9 cellular contexts compared by ENCODE assay signal in the genomic region with DNA sequence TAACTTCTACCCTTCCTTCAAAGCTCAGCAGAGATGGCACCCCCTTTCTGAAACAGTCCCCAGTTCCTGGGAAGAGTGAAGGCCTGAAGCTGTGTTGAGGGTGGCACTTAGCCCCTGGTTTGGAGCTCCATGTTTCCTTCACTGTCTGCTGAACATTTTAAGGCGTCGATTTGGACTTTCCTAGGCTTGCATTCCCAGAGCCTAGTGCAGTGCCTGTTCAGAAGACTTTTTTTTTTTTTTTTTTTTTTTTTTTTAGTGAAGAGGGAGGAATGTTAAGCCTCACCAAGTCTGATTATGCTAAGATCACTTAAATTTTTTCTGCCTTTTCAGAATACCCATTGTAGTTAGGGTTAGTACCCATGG.
DNase-seq lines count a peak whose midpoint lies in the region; ATAC-seq and TF ChIP-seq lines count a peak whose summit lies in the region.
"Had no signal": no experiment of that assay in that cellular context is flagged by ENCODE, and none has a peak within 500 bp of the region (broad histone marks: within the 10 kb centered on the region; RNA-seq: fewer than 3 reads in every experiment).

No MANE protein-coding gene starts in this region.

- peak overlapping the region in 1 of 2 experiments; percentile 21; a peak in 2 of 4 replicates for H3K4me3 ChIP-seq in HCT116 (replicated peaks in 1 of 2; ENCODE audit: low read depth in 1 of 2, low read length in 2 of 2)
- H3K4me3 ChIP-seq in heart left ventricle: no peak overlapping the region

- RAD21 ChIA-PET in HCT116 (lab: Charles Lee; ENCODE audit: low non-redundant PET in 1 of 2, low total read pairs in 2 of 2, uncharacterized antibody in 2 of 2, unreplicated experiment in 2 of 2): no interaction called here

- no peaks in the 10 kb centered on the region for H3K36me3 ChIP-seq in HCT116 (ENCODE audit: control insufficient read depth in 1 of 2, insufficient read depth in 2 of 2, low read length in 2 of 2)
- no peaks in the 10 kb centered on the region for H3K36me3 ChIP-seq in heart left ventricle

- peak overlapping the region; percentile 21 for H3K9ac ChIP-seq in HCT116 (ENCODE audit: low read length)

- peaks cover 2 to 14% (median 3%) of the 10 kb centered on the region in 3 donors for H3K27me3 Mint-ChIP-seq in CD14-positive monocyte (ENCODE audit: low read depth in 3 of 3)
- no peaks in the 10 kb centered on the region for H3K27me3 Mint-ChIP-seq in activated T-helper 17 cell treated with anti-CD3 and anti-CD28 coated beads, Interleukin-2, amount 50 U/mL, for 72 hours
- no peaks in the 10 kb centered on the region for H3K27me3 Mint-ChIP-seq in memory B cell

- H3K27me3 ChIP-seq in HCT116 (ENCODE audit: insufficient read depth, low read length): no peaks in the 10 kb centered on the region
- no peaks in the 10 kb centered on the region for H3K27me3 ChIP-seq in heart left ventricle

- H3K9me3 ChIP-seq in HCT116 (ENCODE audit: control insufficient read depth in 1 of 2, insufficient read depth in 1 of 2, low read depth in 1 of 2, low read length in 2 of 2) (no peaks in the 10 kb centered on the region), heart left ventricle (no peaks in the 10 kb centered on the region)

- 92 to 95% (median 94%) methylated on average over 2 of the region's 2 CpGs for WGBS in heart left ventricle, 4 donors

- H3K36me3 Mint-ChIP-seq in CD14-positive monocyte: peaks cover 2 to 5% of the 10 kb centered on the region in 2 donors
- H3K36me3 Mint-ChIP-seq in activated T-helper 17 cell treated with anti-CD3 and anti-CD28 coated beads, Interleukin-2, amount 50 U/mL, for 72 hours (ENCODE audit: low read depth): peaks cover 48% of the 10 kb centered on the region
- H3K36me3 Mint-ChIP-seq in memory B cell: no peaks in the 10 kb centered on the region

- POLR2A ChIA-PET in HCT116 (lab: Charles Lee): interaction anchor here (1.2 kb wide), 1 partner anchor 24 kb away, joined by 4 read pairs; no protein-coding TSS in a partner anchor

- ATAC-seq in HCT116: peak; percentile 38
- ATAC-seq in activated T-helper 17 cell treated with anti-CD3 and anti-CD28 coated beads, Interleukin-2, amount 50 U/mL, for 72 hours (replicated peaks): peak; percentile 1
- ATAC-seq in memory B cell (ENCODE audit: low read depth): no peak
- ATAC-seq in heart left ventricle: no peak
- ATAC-seq in HG03135 (IDR thresholded peaks at IDR 0.05; ENCODE audit: unreplicated experiment): no peak

- no peaks in the 10 kb centered on the region for H3K79me2 ChIP-seq in HCT116 (ENCODE audit: insufficient read depth, low read length)

- H3K9me2 ChIP-seq in HCT116 (ENCODE audit: insufficient read depth): no peaks in the 10 kb centered on the region

- peak overlapping the region; percentile 70 for H3K4me2 ChIP-seq in HCT116 (ENCODE audit: low read length)

- H3K27ac ChIP-seq in HCT116 (ENCODE audit: low read depth, low read length): peak overlapping the region; percentile 23
- peak overlapping the region in 1 of 12 donors; percentile 86 for H3K27ac ChIP-seq in heart left ventricle

- TF ChIP-seq POLR2A in HCT116 (IDR thresholded peaks at IDR 0.05; ENCODE audit: borderline replicate concordance, extremely low read depth, insufficient read depth, insufficient read length) (no peak), heart left ventricle (IDR thresholded peaks at IDR 0.05) (no peak)

- TF ChIP-seq CTCF in CD14-positive monocyte (IDR thresholded peaks at IDR 0.05) (no peak), HCT116 (IDR thresholded peaks at IDR 0.05 in 2 of 3, conservative IDR thresholded peaks at IDR 0.05 in 1 of 3; ENCODE audit: borderline replicate concordance in 1 of 3, insufficient read depth in 1 of 3, low read depth in 2 of 3, low read length in 2 of 3) (no peak), heart left ventricle (IDR thresholded peaks at IDR 0.05) (no peak)

- TF ChIP-seq RAD21 in HCT116 (IDR thresholded peaks at IDR 0.05; ENCODE audit: low read depth): no peak

- CTCF ChIA-PET in HCT116 (lab: Charles Lee): interaction anchor here (1.0 to 1.2 kb wide), 2 partner anchors 97 to 102 kb away, joined by 3 to 4 read pairs; a partner anchor contains a TSS

- intact Hi-C loops in CD14-positive monocyte (cut with micrococcal nuclease) (loop anchor here (2.0 to 10.0 kb wide), 5 partner anchors 23 to 55 kb away; no protein-coding TSS in a partner anchor), HCT116 (cut with micrococcal nuclease) (no loop called here), heart left ventricle (cut with DNase I) (loop anchor here in 1 of 10 donors (10.0 kb wide), 1 partner anchor 65 kb away; no protein-coding TSS in a partner anchor)

- H3K27ac Mint-ChIP-seq in CD14-positive monocyte (peak overlapping the region; percentile 82 to 93 (median 90)), memory B cell (peak overlapping the region; percentile 88)
- peak overlapping the region; percentile 92 for H3K27ac Mint-ChIP-seq in activated T-helper 17 cell treated with anti-CD3 and anti-CD28 coated beads, Interleukin-2, amount 50 U/mL, for 72 hours

- peak overlapping the region; percentile 36 for H2AFZ ChIP-seq in HCT116 (ENCODE audit: low read depth, low read length, poor library complexity, severe bottlenecking)

- H3K9me3 Mint-ChIP-seq in CD14-positive monocyte (peaks cover 0 to 4% (median 0%) of the 10 kb centered on the region in 7 donors), memory B cell (no peaks in the 10 kb centered on the region)
- H3K9me3 Mint-ChIP-seq in activated T-helper 17 cell treated with anti-CD3 and anti-CD28 coated beads, Interleukin-2, amount 50 U/mL, for 72 hours: peaks cover 3% of the 10 kb centered on the region

- DNase-seq in CD14-positive monocyte (ENCODE audit: low spot score): no peak
- DNase-seq in HCT116 (ENCODE audit: low read depth, low spot score): no peak
- DNase-seq in memory B cell (ENCODE audit: low spot score in 2 of 2): no peak
- no peak for DNase-seq in NCI-H1930 (lab: John Stamatoyannopoulos, UW)
- no peak for DNase-seq in heart left ventricle
- DNase-seq in LoVo (ENCODE audit: low spot score): no peak
- DNase-seq: NK-92 treated with Interleukin-12 subunit alpha and Interleukin-12 subunit beta, amount 100 ng/mL, for 24 hours had no signal

- H3K4me3 Mint-ChIP-seq in CD14-positive monocyte (peak overlapping the region in 1 of 2 donors; percentile 26), memory B cell (peak overlapping the region; percentile 68)
- H3K4me3 Mint-ChIP-seq in activated T-helper 17 cell treated with anti-CD3 and anti-CD28 coated beads, Interleukin-2, amount 50 U/mL, for 72 hours: peak overlapping the region; percentile 73

- BruUV-seq in HCT116 (replicated peaks; lab: Mats Ljungman, UMichigan): no TSS peak

- H3K4me1 ChIP-seq in HCT116 (ENCODE audit: control insufficient read depth in 1 of 2, insufficient read depth in 2 of 2, low read length in 2 of 2) (peaks cover 35 to 68% of the 10 kb centered on the region in 2 experiments), heart left ventricle (peaks cover 0 to 36% (median 0%) of the 10 kb centered on the region in 12 donors)

- H4K20me1 ChIP-seq in HCT116 (ENCODE audit: insufficient read depth): no peaks in the 10 kb centered on the region

- H3K4me1 Mint-ChIP-seq in CD14-positive monocyte (peaks cover 61% of the 10 kb centered on the region), memory B cell (peaks cover 30% of the 10 kb centered on the region)
- H3K4me1 Mint-ChIP-seq in activated T-helper 17 cell treated with anti-CD3 and anti-CD28 coated beads, Interleukin-2, amount 50 U/mL, for 72 hours: peaks cover 58% of the 10 kb centered on the region

TF ChIP-seq in HCT116, 20 proteins besides CTCF, POLR2A, EP300 and RAD21:
- TF ChIP-seq ZNF274 (IDR thresholded peaks at IDR 0.05; ENCODE audit: low read depth, low read length) (no peak), EZH2phosphoT487 (IDR thresholded peaks at IDR 0.05; ENCODE audit: borderline replicate concordance) (no peak), ELF1 (IDR thresholded peaks at IDR 0.05; ENCODE audit: borderline replicate concordance, low read depth) (no peak), CEBPB (IDR thresholded peaks at IDR 0.05; ENCODE audit: low read depth) (no peak), CBX3 (IDR thresholded peaks at IDR 0.05; ENCODE audit: low read depth) (no peak), FOSL1 (IDR thresholded peaks at IDR 0.05; ENCODE audit: low read depth) (no peak), SRF (IDR thresholded peaks at IDR 0.05; ENCODE audit: low read depth) (no peak), ZFX (IDR thresholded peaks at IDR 0.05) (no peak)
- TF ChIP-seq, protein P1, sequence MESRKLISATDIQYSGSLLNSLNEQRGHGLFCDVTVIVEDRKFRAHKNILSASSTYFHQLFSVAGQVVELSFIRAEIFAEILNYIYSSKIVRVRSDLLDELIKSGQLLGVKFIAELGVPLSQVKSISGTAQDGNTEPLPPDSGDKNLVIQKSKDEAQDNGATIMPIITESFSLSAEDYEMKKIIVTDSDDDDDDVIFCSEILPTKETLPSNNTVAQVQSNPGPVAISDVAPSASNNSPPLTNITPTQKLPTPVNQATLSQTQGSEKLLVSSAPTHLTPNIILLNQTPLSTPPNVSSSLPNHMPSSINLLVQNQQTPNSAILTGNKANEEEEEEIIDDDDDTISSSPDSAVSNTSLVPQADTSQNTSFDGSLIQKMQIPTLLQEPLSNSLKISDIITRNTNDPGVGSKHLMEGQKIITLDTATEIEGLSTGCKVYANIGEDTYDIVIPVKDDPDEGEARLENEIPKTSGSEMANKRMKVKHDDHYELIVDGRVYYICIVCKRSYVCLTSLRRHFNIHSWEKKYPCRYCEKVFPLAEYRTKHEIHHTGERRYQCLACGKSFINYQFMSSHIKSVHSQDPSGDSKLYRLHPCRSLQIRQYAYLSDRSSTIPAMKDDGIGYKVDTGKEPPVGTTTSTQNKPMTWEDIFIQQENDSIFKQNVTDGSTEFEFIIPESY (IDR thresholded peaks at IDR 0.05; ENCODE audit: extremely low read depth, insufficient replicate concordance, low read length): no peak

Comparison
In these comparisons a context has a peak if more than half of its experiments do, and no peak if none do; other contexts are left out.
1. ATAC-seq: peak in HCT116 (single experiment) and activated T-helper 17 cell treated with anti-CD3 and anti-CD28 coated beads, Interleukin-2, amount 50 U/mL, for 72 hours (single experiment); none in memory B cell (single experiment), heart left ventricle (0 of 4) and HG03135 (single experiment).
2. Peak in every context shown above with its lines, with median percentiles within 50 percentile points of each other: H3K27ac Mint-ChIP-seq.